Comparison of ENCODE assay signal across 1 cellular context in the genomic region with DNA sequence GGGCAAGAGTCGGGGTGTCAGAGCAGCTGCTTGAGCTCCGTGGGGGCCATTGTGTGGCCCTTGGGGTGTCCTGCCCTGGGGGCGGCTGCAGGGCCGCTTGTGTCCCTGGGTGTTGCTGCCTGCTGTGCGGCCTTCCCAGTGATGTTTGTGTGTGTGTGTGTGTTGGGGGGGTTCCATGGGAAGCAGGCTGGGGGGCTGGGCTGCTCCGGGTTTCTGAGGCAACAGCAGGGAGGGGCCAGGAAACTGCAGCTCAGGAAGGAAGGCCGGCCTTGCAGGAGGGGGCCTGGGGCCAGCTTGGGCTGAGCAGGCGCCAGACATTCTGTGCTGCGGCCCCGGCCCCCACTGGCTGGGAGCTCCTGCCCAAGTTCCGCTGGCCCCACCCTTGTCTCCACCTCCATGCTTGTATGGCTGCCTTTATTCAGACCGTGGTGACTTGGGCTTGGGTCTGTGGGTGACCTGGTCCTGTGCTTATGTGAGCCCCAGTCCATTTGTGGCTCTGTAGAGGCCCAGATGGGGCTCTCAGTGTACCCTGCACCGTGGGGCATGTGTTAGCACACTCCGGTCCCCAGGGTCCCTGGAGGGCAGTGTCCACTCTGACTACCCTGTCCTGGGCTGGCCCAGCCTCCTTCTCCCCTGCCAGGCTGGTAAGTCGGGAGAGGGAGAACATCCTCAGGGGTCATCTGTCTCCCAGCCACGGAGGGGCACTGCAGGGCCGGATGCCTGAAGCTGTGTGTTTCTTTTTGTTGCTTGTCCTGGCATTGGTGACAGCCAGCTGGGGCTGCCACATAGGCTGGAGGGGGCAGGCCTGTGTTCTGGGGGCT.
TF ChIP-seq lines count a peak whose summit lies in the region.

No MANE protein-coding gene starts in this region.

TF ChIP-seq in HepG2, 621 proteins besides CTCF, POLR2A, EP300 and RAD21 (continued from another document and continues in another):
- TF ChIP-seq ZNF83 (CRISPR knock-in tag; IDR thresholded peaks at IDR 0.05; ENCODE audit: borderline replicate concordance): no peak
- TF ChIP-seq FOXO4 (CRISPR knock-in tag; conservative IDR thresholded peaks at IDR 0.05): no peak
- TF ChIP-seq SIX1 (CRISPR knock-in tag; IDR thresholded peaks at IDR 0.05; ENCODE audit: borderline replicate concordance): no peak
- TF ChIP-seq CEBPZ (IDR thresholded peaks at IDR 0.05; ENCODE audit: low read length): no peak
- peak; percentile 56; the same call in 1 of the 2 replicates for TF ChIP-seq TEF (CRISPR knock-in tag; IDR thresholded peaks at IDR 0.05)
- peak; percentile 75; the same call in 1 of the 2 replicates for TF ChIP-seq MAF1 (CRISPR knock-in tag; IDR thresholded peaks at IDR 0.05; ENCODE audit: borderline replicate concordance)
- TF ChIP-seq, protein P1, sequence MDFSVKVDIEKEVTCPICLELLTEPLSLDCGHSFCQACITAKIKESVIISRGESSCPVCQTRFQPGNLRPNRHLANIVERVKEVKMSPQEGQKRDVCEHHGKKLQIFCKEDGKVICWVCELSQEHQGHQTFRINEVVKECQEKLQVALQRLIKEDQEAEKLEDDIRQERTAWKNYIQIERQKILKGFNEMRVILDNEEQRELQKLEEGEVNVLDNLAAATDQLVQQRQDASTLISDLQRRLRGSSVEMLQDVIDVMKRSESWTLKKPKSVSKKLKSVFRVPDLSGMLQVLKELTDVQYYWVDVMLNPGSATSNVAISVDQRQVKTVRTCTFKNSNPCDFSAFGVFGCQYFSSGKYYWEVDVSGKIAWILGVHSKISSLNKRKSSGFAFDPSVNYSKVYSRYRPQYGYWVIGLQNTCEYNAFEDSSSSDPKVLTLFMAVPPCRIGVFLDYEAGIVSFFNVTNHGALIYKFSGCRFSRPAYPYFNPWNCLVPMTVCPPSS (IDR thresholded peaks at IDR 0.05): no peak
- TF ChIP-seq CEBPG (CRISPR knock-in tag; IDR thresholded peaks at IDR 0.05): peak; percentile 68
- TF ChIP-seq GZF1 (CRISPR knock-in tag; IDR thresholded peaks at IDR 0.05): no peak; the same call in 1 of the 2 replicates
- peak; percentile 87; the same call in 1 of the 2 replicates for TF ChIP-seq XBP1 (CRISPR knock-in tag; IDR thresholded peaks at IDR 0.05)
- peak; percentile 82 for TF ChIP-seq ZNF451 (CRISPR knock-in tag; IDR thresholded peaks at IDR 0.05)
- peak; percentile 71; the same call in 1 of the 2 replicates for TF ChIP-seq SNAPC2 (CRISPR knock-in tag; IDR thresholded peaks at IDR 0.05)
- TF ChIP-seq, protein P2, sequence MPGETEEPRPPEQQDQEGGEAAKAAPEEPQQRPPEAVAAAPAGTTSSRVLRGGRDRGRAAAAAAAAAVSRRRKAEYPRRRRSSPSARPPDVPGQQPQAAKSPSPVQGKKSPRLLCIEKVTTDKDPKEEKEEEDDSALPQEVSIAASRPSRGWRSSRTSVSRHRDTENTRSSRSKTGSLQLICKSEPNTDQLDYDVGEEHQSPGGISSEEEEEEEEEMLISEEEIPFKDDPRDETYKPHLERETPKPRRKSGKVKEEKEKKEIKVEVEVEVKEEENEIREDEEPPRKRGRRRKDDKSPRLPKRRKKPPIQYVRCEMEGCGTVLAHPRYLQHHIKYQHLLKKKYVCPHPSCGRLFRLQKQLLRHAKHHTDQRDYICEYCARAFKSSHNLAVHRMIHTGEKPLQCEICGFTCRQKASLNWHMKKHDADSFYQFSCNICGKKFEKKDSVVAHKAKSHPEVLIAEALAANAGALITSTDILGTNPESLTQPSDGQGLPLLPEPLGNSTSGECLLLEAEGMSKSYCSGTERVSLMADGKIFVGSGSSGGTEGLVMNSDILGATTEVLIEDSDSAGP (CRISPR knock-in tag; IDR thresholded peaks at IDR 0.05; ENCODE audit: borderline replicate concordance): peak; percentile 77
- TF ChIP-seq ZNF343 (CRISPR knock-in tag; IDR thresholded peaks at IDR 0.05): no peak
- no peak for TF ChIP-seq ZNF234 (CRISPR knock-in tag; conservative IDR thresholded peaks at IDR 0.05)
- peak; percentile 98; the same call in 1 of the 2 replicates for TF ChIP-seq AHR (CRISPR knock-in tag; IDR thresholded peaks at IDR 0.05)
- TF ChIP-seq KLF12 (CRISPR knock-in tag; IDR thresholded peaks at IDR 0.05; ENCODE audit: borderline replicate concordance): peak; percentile 97
- TF ChIP-seq ZNF121 (CRISPR knock-in tag; IDR thresholded peaks at IDR 0.05): peak; percentile 7; the same call in 1 of the 2 replicates
- 0 out of 2 replicates have a peak, but pooled peaks have one; percentile 34 for TF ChIP-seq ZNF317 (CRISPR knock-in tag; IDR thresholded peaks at IDR 0.05)
- peak; percentile 54 for TF ChIP-seq HMG20B (CRISPR knock-in tag; conservative IDR thresholded peaks at IDR 0.05)
- TF ChIP-seq ZNF431 (CRISPR knock-in tag; IDR thresholded peaks at IDR 0.05; ENCODE audit: borderline replicate concordance, low read depth): peak; percentile 74; the same call in 1 of the 2 replicates
- TF ChIP-seq SP140L (CRISPR knock-in tag; IDR thresholded peaks at IDR 0.05; ENCODE audit: borderline replicate concordance): no peak
- peak; percentile 87; the same call in 1 of the 2 replicates for TF ChIP-seq ZNF326 (CRISPR knock-in tag; IDR thresholded peaks at IDR 0.05; ENCODE audit: borderline replicate concordance)
- TF ChIP-seq ZNF597 (CRISPR knock-in tag; IDR thresholded peaks at IDR 0.05): no peak
- peak; percentile 73; the same call in 1 of the 2 replicates for TF ChIP-seq KDM1A (CRISPR knock-in tag; IDR thresholded peaks at IDR 0.05)
- TF ChIP-seq ZKSCAN1 (IDR thresholded peaks at IDR 0.05; ENCODE audit: low read length): no peak
- peak; percentile 55; the same call in 1 of the 2 replicates for TF ChIP-seq TBP (CRISPR knock-in tag; IDR thresholded peaks at IDR 0.05)
- TF ChIP-seq, protein P3, sequence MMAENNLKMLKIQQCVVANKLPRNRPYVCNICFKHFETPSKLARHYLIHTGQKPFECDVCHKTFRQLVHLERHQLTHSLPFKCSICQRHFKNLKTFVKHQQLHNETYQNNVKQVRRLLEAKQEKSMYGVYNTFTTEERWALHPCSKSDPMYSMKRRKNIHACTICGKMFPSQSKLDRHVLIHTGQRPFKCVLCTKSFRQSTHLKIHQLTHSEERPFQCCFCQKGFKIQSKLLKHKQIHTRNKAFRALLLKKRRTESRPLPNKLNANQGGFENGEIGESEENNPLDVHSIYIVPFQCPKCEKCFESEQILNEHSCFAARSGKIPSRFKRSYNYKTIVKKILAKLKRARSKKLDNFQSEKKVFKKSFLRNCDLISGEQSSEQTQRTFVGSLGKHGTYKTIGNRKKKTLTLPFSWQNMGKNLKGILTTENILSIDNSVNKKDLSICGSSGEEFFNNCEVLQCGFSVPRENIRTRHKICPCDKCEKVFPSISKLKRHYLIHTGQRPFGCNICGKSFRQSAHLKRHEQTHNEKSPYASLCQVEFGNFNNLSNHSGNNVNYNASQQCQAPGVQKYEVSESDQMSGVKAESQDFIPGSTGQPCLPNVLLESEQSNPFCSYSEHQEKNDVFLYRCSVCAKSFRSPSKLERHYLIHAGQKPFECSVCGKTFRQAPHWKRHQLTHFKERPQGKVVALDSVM (CRISPR knock-in tag; IDR thresholded peaks at IDR 0.05): no peak; the same call in 1 of the 2 replicates
- TF ChIP-seq SMYD3 (CRISPR knock-in tag; IDR thresholded peaks at IDR 0.05): 0 out of 2 replicates have a peak, but pooled peaks have one; percentile 0
- TF ChIP-seq PHF8 (CRISPR knock-in tag; IDR thresholded peaks at IDR 0.05): peak; percentile 71
- TF ChIP-seq, protein P4, sequence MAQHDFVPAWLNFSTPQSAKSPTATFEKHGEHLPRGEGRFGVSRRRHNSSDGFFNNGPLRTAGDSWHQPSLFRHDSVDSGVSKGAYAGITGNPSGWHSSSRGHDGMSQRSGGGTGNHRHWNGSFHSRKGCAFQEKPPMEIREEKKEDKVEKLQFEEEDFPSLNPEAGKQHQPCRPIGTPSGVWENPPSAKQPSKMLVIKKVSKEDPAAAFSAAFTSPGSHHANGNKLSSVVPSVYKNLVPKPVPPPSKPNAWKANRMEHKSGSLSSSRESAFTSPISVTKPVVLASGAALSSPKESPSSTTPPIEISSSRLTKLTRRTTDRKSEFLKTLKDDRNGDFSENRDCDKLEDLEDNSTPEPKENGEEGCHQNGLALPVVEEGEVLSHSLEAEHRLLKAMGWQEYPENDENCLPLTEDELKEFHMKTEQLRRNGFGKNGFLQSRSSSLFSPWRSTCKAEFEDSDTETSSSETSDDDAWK (CRISPR knock-in tag; IDR thresholded peaks at IDR 0.05): no peak
- TF ChIP-seq HNF4G (IDR thresholded peaks at IDR 0.05; ENCODE audit: borderline replicate concordance, low read depth, low read length): peak; percentile 51
- no peak; the same call in 1 of the 2 replicates for TF ChIP-seq HNF4G (CRISPR knock-in tag; IDR thresholded peaks at IDR 0.05; ENCODE audit: borderline replicate concordance, low read depth)
- TF ChIP-seq MLXIP (CRISPR knock-in tag; IDR thresholded peaks at IDR 0.05; ENCODE audit: borderline replicate concordance): no peak
- no peak for TF ChIP-seq ZNF24 (IDR thresholded peaks at IDR 0.05)
- TF ChIP-seq NCOA5 (CRISPR knock-in tag; IDR thresholded peaks at IDR 0.05): no peak
